Comparison of ENCODE assay signal across 8 cellular contexts in genomic region chr7:102478314-102479206, GRCh38. TPM values are rescaled to one million over a fixed set of nuclear protein-coding genes. Genes with fewer than 3 reads are reported as not detected.
DNase-seq lines count a peak whose midpoint lies in the region; ATAC-seq, FAIRE-seq and TF ChIP-seq lines count a peak whose summit lies in the region.
"Not testable (repeated sequence)": the region's sequence is repeated elsewhere in the genome, so short reads cannot be mapped to it uniquely, and the experiment has no call there.

TSS of gene POLR2J (minus strand) at chr7:102478922. CDS start at chr7:102478860, 62 bp downstream.

- not testable (repeated sequence) for H3K27me3 ChIP-seq in neutrophil

- H3K4me3 Mint-ChIP-seq in T-helper 17 cell: peak within 1 kb of the TSS; percentile 88
- H3K4me3 Mint-ChIP-seq in activated naive CD8-positive, alpha-beta T cell: peak within 1 kb of the TSS; percentile 87

- H3K9me3 Mint-ChIP-seq in activated naive CD8-positive, alpha-beta T cell (ENCODE audit: low read depth): not testable (repeated sequence)

- peaks cover 16% of the 10 kb centered on the region for H3K36me3 ChIP-seq in neutrophil

- H3K4me3 ChIP-seq in neutrophil (ENCODE audit: low read depth in 1 of 2, low read length in 1 of 2): peak within 1 kb of the TSS; percentile 43 to 59

- H3K9me3 ChIP-seq in T-helper 17 cell (ENCODE audit: control insufficient read depth, low read length, poor library complexity, severe bottlenecking); neutrophil: not testable (repeated sequence)

- FAIRE-seq in D721Med (lab: Jason Lieb, UNC): not testable (repeated sequence)

- H3K4me1 ChIP-seq in neutrophil (ENCODE audit: control insufficient read depth in 1 of 2, insufficient read depth in 1 of 2, low read depth in 1 of 2, low read length in 1 of 2): not testable (repeated sequence)

- peak within 1 kb of the TSS; percentile 58 for H3K27ac ChIP-seq in neutrophil

- not testable (repeated sequence) for DNase-seq in D721Med (ENCODE audit: insufficient read length, low spot score); glomerular endothelial cell (ENCODE audit: extremely low read depth, low read depth, low spot score)
- peak; percentile 74 to 78 (median 78) for DNase-seq in T-helper 17 cell
- DNase-seq in stimulated activated CD8-positive, alpha-beta memory T cell treated with anti-CD3 and anti-CD28 coated beads, Interleukin-4, amount 100 ng/mL, for 4 hours (ENCODE audit: low read depth in 2 of 2, low spot score in 1 of 2): peak; percentile 78 to 94

- H3K4me1 Mint-ChIP-seq in T-helper 17 cell; activated naive CD8-positive, alpha-beta T cell (ENCODE audit: low read depth): not testable (repeated sequence)

- H3K27ac Mint-ChIP-seq in T-helper 17 cell: peak within 1 kb of the TSS; percentile 79
- peak within 1 kb of the TSS; percentile 78 for H3K27ac Mint-ChIP-seq in activated naive CD8-positive, alpha-beta T cell

- ATAC-seq in GM21526 (IDR thresholded peaks at IDR 0.05; ENCODE audit: low FRiP score, unreplicated experiment) (peak; percentile 68), HG03457 (IDR thresholded peaks at IDR 0.05; ENCODE audit: unreplicated experiment) (peak; percentile 66), T-helper 17 cell (peak; percentile 93)

- not testable (repeated sequence) for H3K36me3 Mint-ChIP-seq in T-helper 17 cell (ENCODE audit: low read depth); activated naive CD8-positive, alpha-beta T cell

- TF ChIP-seq CTCF in D721Med (IDR thresholded peaks at IDR 0.05; ENCODE audit: insufficient read depth, missing control alignments): peak; percentile 43
- TF ChIP-seq CTCF in neutrophil (IDR thresholded peaks at IDR 0.05): peak; percentile 73

- H3K27me3 Mint-ChIP-seq in T-helper 17 cell; activated naive CD8-positive, alpha-beta T cell: not testable (repeated sequence)

RNA-seq across cellular contexts. Expression of gene POLR2J, which starts in this region (rescaled TPM):
- total RNA-seq in T-helper 17 cell: 10 to 100 TPM; 35.6 to 37.9 TPM
- total RNA-seq in glomerular endothelial cell: 50.5 and 54.8 TPM in 2 replicates
